Comparison of ENCODE assay signal across 11 cellular contexts in genomic region chr19:5131866-5132561, GRCh38.
A peak's percentile ranks its signal among the peaks of the same experiment; 100 is the strongest.
DNase-seq lines count a peak whose midpoint lies in the region; ATAC-seq and TF ChIP-seq lines count a peak whose summit lies in the region.
"Had no signal": no experiment of that assay in that cellular context is flagged by ENCODE, and none has a peak within 500 bp of the region (broad histone marks: within the 10 kb centered on the region; RNA-seq: fewer than 3 reads in every experiment).

No MANE protein-coding gene starts in this region.

- no peaks in the 10 kb centered on the region for H3K9me3 ChIP-seq in endodermal cell (ENCODE audit: control insufficient read depth, low read length)
- no peaks in the 10 kb centered on the region for H3K9me3 ChIP-seq in ascending aorta
- H3K9me3 ChIP-seq: BE2C had no signal

- no peak overlapping the region for H3K4me3 Mint-ChIP-seq in activated CD4-positive, alpha-beta T cell treated with anti-CD3 and anti-CD28 coated beads, Interleukin-2, amount 10 ng/mL, durations not matched to agents 7 days and 5 days
- H3K4me3 Mint-ChIP-seq in endodermal cell = no peak overlapping the region
- peak overlapping the region; percentile 84 to 97 for H3K4me3 Mint-ChIP-seq in stimulated activated naive CD8-positive, alpha-beta T cell treated with anti-CD3 and anti-CD28 coated beads, Interleukin-15, amount 100 ng/mL, for 72 hours

- H3K36me3 ChIP-seq in endodermal cell (ENCODE audit: control insufficient read depth, insufficient read depth, low read length) (peaks cover 3% of the 10 kb centered on the region), ascending aorta (peaks cover 41 to 54% of the 10 kb centered on the region in 2 donors)

- 62 to 83% methylated on average over 13 to 24 of the region's 24 CpGs for whole genome bisulfite sequencing in endodermal cell (ENCODE audit: insufficient coverage in 1 of 2, insufficient read length in 1 of 2), 2 experiments

- H3K4me1 ChIP-seq in endodermal cell (ENCODE audit: control insufficient read depth, insufficient read depth, low read length) (peaks cover 8% of the 10 kb centered on the region), ascending aorta (peaks cover 5 to 19% of the 10 kb centered on the region in 2 donors)

- no peak overlapping the region for H3K9ac ChIP-seq in endodermal cell (ENCODE audit: extremely low read depth, low read length, poor library complexity, severe bottlenecking)

- no peak for DNase-seq in activated CD4-positive, alpha-beta T cell treated with anti-CD3 and anti-CD28 coated beads, Interleukin-2, amount 10 ng/mL, durations not matched to agents 7 days and 5 days
- DNase-seq in activated CD4-positive, alpha-beta T cell treated with anti-CD3 and anti-CD28 coated beads for 4 hours = no peak
- DNase-seq in NCI-H345 treated with DMSO at 0.1 percent for 48 hours (lab: John Stamatoyannopoulos, UW; ENCODE audit: unreplicated experiment) = peak; percentile 57
- no peak for DNase-seq in endodermal cell
- no peak for DNase-seq in stimulated activated naive CD8-positive, alpha-beta T cell treated with anti-CD3 and anti-CD28 coated beads, Interleukin-15, amount 100 ng/mL, for 72 hours
- DNase-seq in ascending aorta (ENCODE audit: low spot score in 2 of 2) = no peak
- DNase-seq in activated CD4-positive, alpha-beta T cell treated with anti-CD3 and anti-CD28 coated beads, Interleukin-2, amount 50 U/mL, for 4 hours = no peak
- no peak for DNase-seq in central memory CD4-positive, alpha-beta T cell
- DNase-seq: BE2C had no signal

- H3K27me3 Mint-ChIP-seq in activated CD4-positive, alpha-beta T cell treated with anti-CD3 and anti-CD28 coated beads, Interleukin-2, amount 10 ng/mL, durations not matched to agents 7 days and 5 days = no peaks in the 10 kb centered on the region
- H3K27me3 Mint-ChIP-seq in endodermal cell (ENCODE audit: insufficient read depth) = no peaks in the 10 kb centered on the region
- H3K27me3 Mint-ChIP-seq in stimulated activated naive CD8-positive, alpha-beta T cell treated with anti-CD3 and anti-CD28 coated beads, Interleukin-15, amount 100 ng/mL, for 72 hours = no peaks in the 10 kb centered on the region

- CTCF ChIA-PET in activated CD4-positive, alpha-beta T cell treated with anti-CD3 and anti-CD28 coated beads, Interleukin-2, amount 10 ng/mL, durations not matched to agents 7 days and 5 days (lab: Charles Lee) = interaction anchor here (0.7 to 1.4 kb wide), 2 partner anchors 21 to 38 kb away, joined by 3 read pairs; no protein-coding TSS in a partner anchor

- no peak for TF ChIP-seq CTCF in endodermal cell (conservative IDR thresholded peaks at IDR 0.05)
- TF ChIP-seq CTCF in ascending aorta (IDR thresholded peaks at IDR 0.05) = no peak

- POLR2A ChIA-PET in activated CD4-positive, alpha-beta T cell treated with anti-CD3 and anti-CD28 coated beads, Interleukin-2, amount 10 ng/mL, durations not matched to agents 7 days and 5 days (lab: Charles Lee) = no interaction called here

- H3K27me3 ChIP-seq in endodermal cell (ENCODE audit: control insufficient read depth, insufficient read depth, low read length, poor library complexity, severe bottlenecking) (no peaks in the 10 kb centered on the region), ascending aorta (no peaks in the 10 kb centered on the region)
- H3K27me3 ChIP-seq: BE2C had no signal

- H3K4me3 ChIP-seq in endodermal cell (ENCODE audit: low read length) (no peak overlapping the region), ascending aorta (no peak overlapping the region)
- H3K4me3 ChIP-seq: lung had no signal

- H3K27ac ChIP-seq in endodermal cell (ENCODE audit: low read depth, low read length) (peak overlapping the region; percentile 93), ascending aorta (no peak overlapping the region)

- peak; percentile 0 for ATAC-seq in stimulated activated naive CD8-positive, alpha-beta T cell treated with anti-CD3 and anti-CD28 coated beads, Interleukin-15, amount 100 ng/mL, for 72 hours
- ATAC-seq: Panc1 had no signal

- peak overlapping the region; percentile 41 for H3K27ac Mint-ChIP-seq in activated CD4-positive, alpha-beta T cell treated with anti-CD3 and anti-CD28 coated beads, Interleukin-2, amount 10 ng/mL, durations not matched to agents 7 days and 5 days
- H3K27ac Mint-ChIP-seq in endodermal cell = peak overlapping the region; percentile 81
- H3K27ac Mint-ChIP-seq in stimulated activated naive CD8-positive, alpha-beta T cell treated with anti-CD3 and anti-CD28 coated beads, Interleukin-15, amount 100 ng/mL, for 72 hours = peak overlapping the region; percentile 50 to 94

- intact Hi-C loops in ascending aorta (cut with DNase I) = no loop called here

- peaks cover 2% of the 10 kb centered on the region for H3K36me3 Mint-ChIP-seq in activated CD4-positive, alpha-beta T cell treated with anti-CD3 and anti-CD28 coated beads, Interleukin-2, amount 10 ng/mL, durations not matched to agents 7 days and 5 days (ENCODE audit: low read depth)
- peaks cover 8% of the 10 kb centered on the region for H3K36me3 Mint-ChIP-seq in endodermal cell (ENCODE audit: low read depth)

- peaks cover 22% of the 10 kb centered on the region for H3K4me1 Mint-ChIP-seq in activated CD4-positive, alpha-beta T cell treated with anti-CD3 and anti-CD28 coated beads, Interleukin-2, amount 10 ng/mL, durations not matched to agents 7 days and 5 days
- peaks cover 4% of the 10 kb centered on the region for H3K4me1 Mint-ChIP-seq in endodermal cell
- peaks cover 90% of the 10 kb centered on the region for H3K4me1 Mint-ChIP-seq in stimulated activated naive CD8-positive, alpha-beta T cell treated with anti-CD3 and anti-CD28 coated beads, Interleukin-15, amount 100 ng/mL, for 72 hours

- H3K9me3 Mint-ChIP-seq in activated CD4-positive, alpha-beta T cell treated with anti-CD3 and anti-CD28 coated beads, Interleukin-2, amount 10 ng/mL, durations not matched to agents 7 days and 5 days = no peaks in the 10 kb centered on the region
- no peaks in the 10 kb centered on the region for H3K9me3 Mint-ChIP-seq in endodermal cell
- no peaks in the 10 kb centered on the region for H3K9me3 Mint-ChIP-seq in stimulated activated naive CD8-positive, alpha-beta T cell treated with anti-CD3 and anti-CD28 coated beads, Interleukin-15, amount 100 ng/mL, for 72 hours

Comparison
In these comparisons a context has a peak if more than half of its experiments do, and no peak if none do; other contexts are left out.
1. H3K4me3 Mint-ChIP-seq: peak in stimulated activated naive CD8-positive, alpha-beta T cell treated with anti-CD3 and anti-CD28 coated beads, Interleukin-15, amount 100 ng/mL, for 72 hours (2 of 2); none in activated CD4-positive, alpha-beta T cell treated with anti-CD3 and anti-CD28 coated beads, Interleukin-2, amount 10 ng/mL, durations not matched to agents 7 days and 5 days (single experiment) and endodermal cell (single experiment).
2. Peak in every context shown above with its lines, with median percentiles within 50 percentile points of each other: H3K27ac Mint-ChIP-seq.